Comparison of ENCODE assay signal across 9 cellular contexts in the genomic region with DNA sequence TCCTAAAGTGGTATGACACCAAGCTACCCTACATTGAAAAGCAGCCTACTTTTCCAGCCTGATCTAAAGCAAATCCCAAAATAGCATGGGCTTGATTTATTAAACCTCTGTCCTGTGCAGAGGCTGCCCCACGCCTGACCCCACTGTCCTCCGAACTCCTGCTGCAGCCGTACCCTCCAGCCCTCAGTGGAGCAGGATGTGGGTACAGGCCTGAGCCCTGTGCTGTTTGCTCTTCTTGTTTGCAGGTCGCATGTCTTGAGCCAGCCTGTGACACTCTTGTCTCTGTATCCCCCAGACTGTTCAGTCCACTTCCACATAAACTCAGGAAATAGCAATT.
DNase-seq lines count a peak whose midpoint lies in the region; ATAC-seq and TF ChIP-seq lines count a peak whose summit lies in the region.
"Had no signal": no experiment of that assay in that cellular context is flagged by ENCODE, and none has a peak within 500 bp of the region (broad histone marks: within the 10 kb centered on the region; RNA-seq: fewer than 3 reads in every experiment).

No MANE protein-coding gene starts in this region.

- peaks cover 0 to 31% (median 13%) of the 10 kb centered on the region in 12 donors for H3K4me1 ChIP-seq in heart left ventricle
- peaks cover 17 to 20% of the 10 kb centered on the region in 2 donors for H3K4me1 ChIP-seq in gastrocnemius medialis

- ATAC-seq in activated CD4-positive, alpha-beta T cell treated with anti-CD3 and anti-CD28 coated beads for 36 hours: no peak
- no peak for ATAC-seq in T-helper 17 cell
- ATAC-seq in heart left ventricle: peak in 3 of 4 donors; percentile 36 to 62 (median 52)
- ATAC-seq in gastrocnemius medialis: peak; percentile 23 to 54
- no peak for ATAC-seq in HG03095 (IDR thresholded peaks at IDR 0.05; ENCODE audit: unreplicated experiment)
- ATAC-seq in stimulated activated memory B cell treated with anti-CD40 and anti-IgM and Interleukin-4, amounts not matched to agents 10 μg/mL and 1 μg/mL and 100 μg/mL, for 72 hours: no peak

- H3K4me3 ChIP-seq in heart left ventricle: no peak overlapping the region
- no peak overlapping the region for H3K4me3 ChIP-seq in gastrocnemius medialis

- POLR2A ChIA-PET in activated CD4-positive, alpha-beta T cell treated with anti-CD3 and anti-CD28 coated beads for 36 hours (lab: Charles Lee): no interaction called here
- POLR2A ChIA-PET in activated CD4-positive, alpha-beta T cell treated with anti-CD3 and anti-CD28 coated beads, Interleukin-2, amount 10 ng/mL, durations not matched to agents 7 days and 5 days (lab: Charles Lee): no interaction called here

- peak overlapping the region; percentile 12 for H3K27ac Mint-ChIP-seq in activated CD4-positive, alpha-beta T cell treated with anti-CD3 and anti-CD28 coated beads for 36 hours
- no peak overlapping the region for H3K27ac Mint-ChIP-seq in activated CD4-positive, alpha-beta T cell treated with anti-CD3 and anti-CD28 coated beads, Interleukin-2, amount 10 ng/mL, durations not matched to agents 7 days and 5 days
- H3K27ac Mint-ChIP-seq in T-helper 17 cell: peak overlapping the region; percentile 67
- H3K27ac Mint-ChIP-seq in stimulated activated memory B cell treated with anti-CD40 and anti-IgM and Interleukin-4, amounts not matched to agents 10 μg/mL and 1 μg/mL and 100 μg/mL, for 72 hours: no peak overlapping the region

- peaks cover 22% of the 10 kb centered on the region for H3K36me3 Mint-ChIP-seq in activated CD4-positive, alpha-beta T cell treated with anti-CD3 and anti-CD28 coated beads for 36 hours (ENCODE audit: low read depth)
- H3K36me3 Mint-ChIP-seq in activated CD4-positive, alpha-beta T cell treated with anti-CD3 and anti-CD28 coated beads, Interleukin-2, amount 10 ng/mL, durations not matched to agents 7 days and 5 days (ENCODE audit: low read depth): peaks cover 3% of the 10 kb centered on the region
- H3K36me3 Mint-ChIP-seq in T-helper 17 cell (ENCODE audit: low read depth): peaks cover 4% of the 10 kb centered on the region
- H3K36me3 Mint-ChIP-seq in stimulated activated memory B cell treated with anti-CD40 and anti-IgM and Interleukin-4, amounts not matched to agents 10 μg/mL and 1 μg/mL and 100 μg/mL, for 72 hours: peaks cover 52% of the 10 kb centered on the region

- TF ChIP-seq POLR2A in heart left ventricle (IDR thresholded peaks at IDR 0.05) (no peak), gastrocnemius medialis (IDR thresholded peaks at IDR 0.05) (no peak)

- in situ Hi-C loops in gastrocnemius medialis (cut with MboI; ENCODE audit: low sequenced_read_pairs in 4 of 4): loop anchor here in 3 of 4 donors (25.0 kb wide), 1 partner anchor 630 kb away; no protein-coding TSS in a partner anchor

- intact Hi-C loops in activated CD4-positive, alpha-beta T cell treated with anti-CD3 and anti-CD28 coated beads for 36 hours (cut with DNase I, micrococcal nuclease): loop anchor here (1.0 to 5.0 kb wide), 8 partner anchors 60 to 660 kb away; partner anchors contain the start of genes CDYL (in 1 of the 2) and RPP40 (in 1 of the 2)
- intact Hi-C loops in heart left ventricle (cut with DNase I) (no loop called here), gastrocnemius medialis (cut with DNase I; ENCODE audit: low total_unique reads) (no loop called here)

- H3K36me3 ChIP-seq in heart left ventricle (peaks cover 0 to 42% (median 24%) of the 10 kb centered on the region in 9 donors), gastrocnemius medialis (peaks cover 0 to 10% of the 10 kb centered on the region in 2 donors)

- CTCF ChIA-PET in activated CD4-positive, alpha-beta T cell treated with anti-CD3 and anti-CD28 coated beads for 36 hours (lab: Charles Lee): interaction anchor here (0.7 to 0.9 kb wide), 2 partner anchors 23 to 88 kb away, joined by 3 read pairs; no protein-coding TSS in a partner anchor
- CTCF ChIA-PET in activated CD4-positive, alpha-beta T cell treated with anti-CD3 and anti-CD28 coated beads, Interleukin-2, amount 10 ng/mL, durations not matched to agents 7 days and 5 days (lab: Charles Lee): interaction anchor here (0.6 to 1.4 kb wide), 3 partner anchors 15 to 26 kb away, joined by 3 to 7 read pairs (median 3); no protein-coding TSS in a partner anchor

- H3K4me1 Mint-ChIP-seq in activated CD4-positive, alpha-beta T cell treated with anti-CD3 and anti-CD28 coated beads for 36 hours: peaks cover 45% of the 10 kb centered on the region
- H3K4me1 Mint-ChIP-seq in activated CD4-positive, alpha-beta T cell treated with anti-CD3 and anti-CD28 coated beads, Interleukin-2, amount 10 ng/mL, durations not matched to agents 7 days and 5 days: peaks cover 29% of the 10 kb centered on the region
- peaks cover 15% of the 10 kb centered on the region for H3K4me1 Mint-ChIP-seq in T-helper 17 cell
- no peaks in the 10 kb centered on the region for H3K4me1 Mint-ChIP-seq in stimulated activated memory B cell treated with anti-CD40 and anti-IgM and Interleukin-4, amounts not matched to agents 10 μg/mL and 1 μg/mL and 100 μg/mL, for 72 hours

- no peak for DNase-seq in activated CD4-positive, alpha-beta T cell treated with anti-CD3 and anti-CD28 coated beads for 36 hours
- no peak for DNase-seq in activated CD4-positive, alpha-beta T cell treated with anti-CD3 and anti-CD28 coated beads, Interleukin-2, amount 10 ng/mL, durations not matched to agents 7 days and 5 days
- DNase-seq in T-helper 17 cell (no peak), heart left ventricle (no peak), gastrocnemius medialis (no peak), anterior cingulate cortex (lab: John Stamatoyannopoulos, UW) (no peak)
- DNase-seq: NCI-H1930 had no signal

- H3K9me3 Mint-ChIP-seq in activated CD4-positive, alpha-beta T cell treated with anti-CD3 and anti-CD28 coated beads for 36 hours (ENCODE audit: low read depth): no peaks in the 10 kb centered on the region
- no peaks in the 10 kb centered on the region for H3K9me3 Mint-ChIP-seq in activated CD4-positive, alpha-beta T cell treated with anti-CD3 and anti-CD28 coated beads, Interleukin-2, amount 10 ng/mL, durations not matched to agents 7 days and 5 days
- no peaks in the 10 kb centered on the region for H3K9me3 Mint-ChIP-seq in stimulated activated memory B cell treated with anti-CD40 and anti-IgM and Interleukin-4, amounts not matched to agents 10 μg/mL and 1 μg/mL and 100 μg/mL, for 72 hours

- peak overlapping the region in 3 of 12 donors; percentile 10 to 60 (median 17) for H3K27ac ChIP-seq in heart left ventricle
- H3K27ac ChIP-seq in gastrocnemius medialis: peak overlapping the region; percentile 42 to 64 (median 48)

- no peaks in the 10 kb centered on the region for H3K27me3 Mint-ChIP-seq in activated CD4-positive, alpha-beta T cell treated with anti-CD3 and anti-CD28 coated beads for 36 hours
- H3K27me3 Mint-ChIP-seq in activated CD4-positive, alpha-beta T cell treated with anti-CD3 and anti-CD28 coated beads, Interleukin-2, amount 10 ng/mL, durations not matched to agents 7 days and 5 days: no peaks in the 10 kb centered on the region
- H3K27me3 Mint-ChIP-seq in T-helper 17 cell: no peaks in the 10 kb centered on the region
- no peaks in the 10 kb centered on the region for H3K27me3 Mint-ChIP-seq in stimulated activated memory B cell treated with anti-CD40 and anti-IgM and Interleukin-4, amounts not matched to agents 10 μg/mL and 1 μg/mL and 100 μg/mL, for 72 hours

- H3K27me3 ChIP-seq in heart left ventricle (no peaks in the 10 kb centered on the region), gastrocnemius medialis (no peaks in the 10 kb centered on the region)

- no peak for TF ChIP-seq CTCF in heart left ventricle (IDR thresholded peaks at IDR 0.05)
- TF ChIP-seq CTCF in gastrocnemius medialis (IDR thresholded peaks at IDR 0.05 in 4 of 5, conservative IDR thresholded peaks at IDR 0.05 in 1 of 5): no peak

- no peak overlapping the region for H3K4me3 Mint-ChIP-seq in activated CD4-positive, alpha-beta T cell treated with anti-CD3 and anti-CD28 coated beads for 36 hours
- no peak overlapping the region for H3K4me3 Mint-ChIP-seq in activated CD4-positive, alpha-beta T cell treated with anti-CD3 and anti-CD28 coated beads, Interleukin-2, amount 10 ng/mL, durations not matched to agents 7 days and 5 days
- no peak overlapping the region for H3K4me3 Mint-ChIP-seq in T-helper 17 cell
- no peak overlapping the region for H3K4me3 Mint-ChIP-seq in stimulated activated memory B cell treated with anti-CD40 and anti-IgM and Interleukin-4, amounts not matched to agents 10 μg/mL and 1 μg/mL and 100 μg/mL, for 72 hours

- 65 to 76% (median 67%) methylated on average over 4 of the region's 4 CpGs for WGBS in heart left ventricle, 4 donors

- H3K9me3 ChIP-seq in T-helper 17 cell (ENCODE audit: control insufficient read depth, low read length, poor library complexity, severe bottlenecking) (no peaks in the 10 kb centered on the region), heart left ventricle (no peaks in the 10 kb centered on the region), gastrocnemius medialis (no peaks in the 10 kb centered on the region)

Comparison
In these comparisons a context has a peak if more than half of its experiments do, and no peak if none do; other contexts are left out.
1. H3K27ac Mint-ChIP-seq: peak in activated CD4-positive, alpha-beta T cell treated with anti-CD3 and anti-CD28 coated beads for 36 hours (single experiment) and T-helper 17 cell (single experiment); none in activated CD4-positive, alpha-beta T cell treated with anti-CD3 and anti-CD28 coated beads, Interleukin-2, amount 10 ng/mL, durations not matched to agents 7 days and 5 days (single experiment) and stimulated activated memory B cell treated with anti-CD40 and anti-IgM and Interleukin-4, amounts not matched to agents 10 μg/mL and 1 μg/mL and 100 μg/mL, for 72 hours (single experiment).
2. ATAC-seq: peak in heart left ventricle (3 of 4) and gastrocnemius medialis (2 of 2); none in activated CD4-positive, alpha-beta T cell treated with anti-CD3 and anti-CD28 coated beads for 36 hours (single experiment), T-helper 17 cell (single experiment), HG03095 (single experiment) and stimulated activated memory B cell treated with anti-CD40 and anti-IgM and Interleukin-4, amounts not matched to agents 10 μg/mL and 1 μg/mL and 100 μg/mL, for 72 hours (single experiment).
3. intact Hi-C loops: an anchor here in activated CD4-positive, alpha-beta T cell treated with anti-CD3 and anti-CD28 coated beads for 36 hours (1.0 to 5.0 kb wide); none called in heart left ventricle and gastrocnemius medialis.